Comparison of ENCODE assay signal across 8 cellular contexts in genomic region chr10:42754155-42755027, GRCh38. TPM values are rescaled to one million over a fixed set of nuclear protein-coding genes. Genes with fewer than 3 reads are reported as not detected.
DNase-seq lines count a peak whose midpoint lies in the region; ATAC-seq, FAIRE-seq and TF ChIP-seq lines count a peak whose summit lies in the region.

No MANE protein-coding gene starts in this region.

- 1% methylated on average over 89 of the region's 89 CpGs for WGBS in right cardiac atrium

- H3K9me3 ChIP-seq in right cardiac atrium (ENCODE audit: control insufficient read depth, low read length): no peaks in the 10 kb centered on the region
- no peaks in the 10 kb centered on the region for H3K9me3 ChIP-seq in gastrocnemius medialis

- H3K27me3 Mint-ChIP-seq in activated naive CD8-positive, alpha-beta T cell treated with anti-CD3 and anti-CD28 coated beads for 36 hours: peaks cover 68% of the 10 kb centered on the region

- no peak overlapping the region for H3K27ac Mint-ChIP-seq in activated naive CD8-positive, alpha-beta T cell treated with anti-CD3 and anti-CD28 coated beads for 36 hours

- H3K9me3 Mint-ChIP-seq in activated naive CD8-positive, alpha-beta T cell treated with anti-CD3 and anti-CD28 coated beads for 36 hours: peaks cover 3% of the 10 kb centered on the region

- no peaks in the 10 kb centered on the region for H3K36me3 Mint-ChIP-seq in activated naive CD8-positive, alpha-beta T cell treated with anti-CD3 and anti-CD28 coated beads for 36 hours

- FAIRE-seq in D721Med (lab: Jason Lieb, UNC): no peak

- H3K36me3 ChIP-seq in gastrocnemius medialis: no peaks in the 10 kb centered on the region

- H3K27me3 ChIP-seq in right cardiac atrium (ENCODE audit: control insufficient read depth, insufficient read depth) (no peaks in the 10 kb centered on the region), gastrocnemius medialis (peaks cover 26 to 59% (median 50%) of the 10 kb centered on the region in 3 donors)

- TF ChIP-seq POLR2A in gastrocnemius medialis (IDR thresholded peaks at IDR 0.05) (no peak), erythroblast (IDR thresholded peaks at IDR 0.05; ENCODE audit: low read length) (no peak)

- peak overlapping the region; percentile 52 for H3K4me3 ChIP-seq in right cardiac atrium (ENCODE audit: low read length)
- H3K4me3 ChIP-seq in gastrocnemius medialis: peak overlapping the region; percentile 56 to 74 (median 61)

- intact Hi-C loops in right cardiac atrium (cut with DNase I): loop anchor here in 2 of 4 donors (10.0 kb wide), 1 partner anchor 350 kb away; no protein-coding TSS in a partner anchor
- intact Hi-C loops in gastrocnemius medialis (cut with DNase I; ENCODE audit: low total_unique reads): no loop called here

- DNase-seq in D721Med (ENCODE audit: insufficient read length, low spot score): peak; percentile 28
- peak; percentile 38 to 46 for DNase-seq in Kasumi-1 (lab: John Stamatoyannopoulos, UW)
- peak; percentile 50 for DNase-seq in activated naive CD8-positive, alpha-beta T cell treated with anti-CD3 and anti-CD28 coated beads for 36 hours
- peak; percentile 64 to 84 (median 82) for DNase-seq in right cardiac atrium
- DNase-seq in gastrocnemius medialis: no peak
- DNase-seq in RKO (ENCODE audit: low spot score): no peak
- no peak for DNase-seq in erythroblast (lab: John Stamatoyannopoulos, UW)

- H3K27ac ChIP-seq in right cardiac atrium (ENCODE audit: low read length): no peak overlapping the region
- peak overlapping the region in 1 of 4 donors; percentile 45 for H3K27ac ChIP-seq in gastrocnemius medialis

- in situ Hi-C loops in gastrocnemius medialis (cut with MboI; ENCODE audit: low sequenced_read_pairs in 4 of 4): loop anchor here in 1 of 4 donors (25.0 kb wide), 1 partner anchor 358 kb away; no protein-coding TSS in a partner anchor

- peak overlapping the region; percentile 66 for H3K4me3 Mint-ChIP-seq in activated naive CD8-positive, alpha-beta T cell treated with anti-CD3 and anti-CD28 coated beads for 36 hours

- ATAC-seq in right cardiac atrium: peak; percentile 70 to 78
- ATAC-seq in gastrocnemius medialis: peak in 1 of 2 donors; percentile 17
- no peak for ATAC-seq in GM21723 (IDR thresholded peaks at IDR 0.05; ENCODE audit: unreplicated experiment)

- no peaks in the 10 kb centered on the region for H3K4me1 Mint-ChIP-seq in activated naive CD8-positive, alpha-beta T cell treated with anti-CD3 and anti-CD28 coated beads for 36 hours

- H3K4me1 ChIP-seq in right cardiac atrium (ENCODE audit: control insufficient read depth, insufficient read depth, low read length) (no peaks in the 10 kb centered on the region), gastrocnemius medialis (peaks cover 7 to 24% of the 10 kb centered on the region in 2 donors)

- TF ChIP-seq CTCF in D721Med (IDR thresholded peaks at IDR 0.05; ENCODE audit: insufficient read depth, missing control alignments): no peak
- no peak for TF ChIP-seq CTCF in gastrocnemius medialis (IDR thresholded peaks at IDR 0.05 in 4 of 5, conservative IDR thresholded peaks at IDR 0.05 in 1 of 5)

RNA-seq across cellular contexts. Expression of gene BMS1, which starts 28.2 kb away (rescaled TPM):
- total RNA-seq in activated naive CD8-positive, alpha-beta T cell treated with anti-CD3 and anti-CD28 coated beads for 36 hours: 10 to 100 TPM; 40.0 to 40.8 TPM
- total RNA-seq in right cardiac atrium: 10 to 100 TPM; 10.6 to 13.1 (median 12.1) TPM
- 6.8 TPM for polyA plus RNA-seq in right cardiac atrium
- total RNA-seq in gastrocnemius medialis: 10 to 100 TPM; 18.7 to 26.5 (median 21.7) TPM

Comparison
In these comparisons a context has a peak if more than half of its experiments do, and no peak if none do; other contexts are left out.
1. DNase-seq: peak in D721Med (single experiment), Kasumi-1 (2 of 2), activated naive CD8-positive, alpha-beta T cell treated with anti-CD3 and anti-CD28 coated beads for 36 hours (single experiment) and right cardiac atrium (3 of 3); none in gastrocnemius medialis (0 of 2), RKO (single experiment) and erythroblast (0 of 2).